In genomic region chr3:1703169-1703568, GRCh38 we compare ENCODE assay signal across 28 cellular contexts.
"Had no signal": no experiment of that assay in that cellular context is flagged by ENCODE, and none has a peak within 500 bp of the region (broad histone marks: within the 10 kb centered on the region; RNA-seq: fewer than 3 reads in every experiment).

No MANE protein-coding gene starts in this region.

- DNase-seq: colonic mucosa; cortex of kidney; dermis blood vessel endothelial cell; dorsolateral prefrontal cortex; effector CD4-positive, alpha-beta T cell; effector CD8-positive, alpha-beta T cell; effector memory CD4-positive, alpha-beta T cell; effector memory CD8-positive, alpha-beta T cell; endodermal cell; erythroblast; esophagus squamous epithelium; foreskin fibroblast; foreskin keratinocyte; foreskin melanocyte; gastrocnemius medialis; glutamatergic neuron; head of caudate nucleus; heart left ventricle; heart right ventricle had no signal

- H3K27ac ChIP-seq: colonic mucosa, coronary artery, dorsolateral prefrontal cortex, epithelial cell of prostate, esophagus muscularis mucosa, esophagus squamous epithelium, foreskin keratinocyte, gastrocnemius medialis, gastroesophageal sphincter, heart left ventricle, heart right ventricle, hepatocyte had no signal

- H3K79me2 ChIP-seq: hepatocyte had no signal

- FAIRE-seq: endometrium, endothelial cell of umbilical vein, frontal cortex had no signal

- H3K27me3 ChIP-seq: colonic mucosa, esophagus muscularis mucosa, esophagus squamous epithelium, foreskin keratinocyte, gastrocnemius medialis, gastroesophageal sphincter, heart left ventricle, heart right ventricle, hepatocyte had no signal

- H3K4me2 ChIP-seq: hepatocyte had no signal

- H3K4me3 ChIP-seq: colonic mucosa, coronary artery, dorsolateral prefrontal cortex, esophagus muscularis mucosa, esophagus squamous epithelium, gastrocnemius medialis, gastroesophageal sphincter, heart left ventricle, heart right ventricle, hepatocyte had no signal

- H2AFZ ChIP-seq: hepatocyte had no signal

- H3K9me3 ChIP-seq: colonic mucosa, gastrocnemius medialis had no signal

- H3K4me1 ChIP-seq: colonic mucosa, esophagus muscularis mucosa, esophagus squamous epithelium, foreskin keratinocyte, gastrocnemius medialis, gastroesophageal sphincter, heart left ventricle, heart right ventricle had no signal

- H3K36me3 ChIP-seq: colonic mucosa, esophagus muscularis mucosa, esophagus squamous epithelium, gastrocnemius medialis, gastroesophageal sphincter, heart left ventricle, heart right ventricle had no signal

- ATAC-seq: effector memory CD8-positive, alpha-beta T cell; esophagus mucosa; foreskin keratinocyte; gastrocnemius medialis; gastroesophageal sphincter; heart left ventricle; heart right ventricle had no signal
